16 cellular contexts compared by ENCODE assay signal in genomic region chr15:68057089-68057488, GRCh38. TPM values are rescaled to one million over a fixed set of nuclear protein-coding genes. Genes with fewer than 3 reads are reported as not detected.
A peak's percentile ranks its signal among the peaks of the same experiment; 100 is the strongest.
DNase-seq lines count a peak whose midpoint lies in the region; ATAC-seq and TF ChIP-seq lines count a peak whose summit lies in the region.
"Had no signal": no experiment of that assay in that cellular context is flagged by ENCODE, and none has a peak within 500 bp of the region (broad histone marks: within the 10 kb centered on the region; RNA-seq: fewer than 3 reads in every experiment).

No MANE protein-coding gene starts in this region.

- no peaks in the 10 kb centered on the region for H3K9me2 ChIP-seq in SK-N-SH
- no peaks in the 10 kb centered on the region for H3K9me2 ChIP-seq in SU-DHL-6 (replicated peaks; ENCODE audit: insufficient read depth, low read length)

- H3K4me3 ChIP-seq in SK-N-SH (ENCODE audit: low read depth in 2 of 2, low read length in 1 of 2) (no peak overlapping the region), SU-DHL-6 (ENCODE audit: insufficient read depth, low read length, poor library complexity, severe bottlenecking) (peak overlapping the region; percentile 94), fibroblast of villous mesenchyme (ENCODE audit: low read depth, low read length) (no peak overlapping the region), skeletal muscle satellite cell (ENCODE audit: low read length) (no peak overlapping the region)
- H3K4me3 ChIP-seq: mucosa of descending colon had no signal

- no peak for TF ChIP-seq CTCF in SK-N-SH (IDR thresholded peaks at IDR 0.05)
- TF ChIP-seq CTCF in SU-DHL-6 (IDR thresholded peaks at IDR 0.05; ENCODE audit: insufficient read depth, low read length, poor library complexity, severe bottlenecking): no peak
- no peak for TF ChIP-seq CTCF in fibroblast of villous mesenchyme (IDR thresholded peaks at IDR 0.05; ENCODE audit: insufficient read depth, low read depth, low read length)

- POLR2A ChIA-PET in SK-N-SH (lab: Yijun Ruan, JAX): no interaction called here

- H2AFZ ChIP-seq in SK-N-SH (ENCODE audit: low read depth): no peak overlapping the region
- H2AFZ ChIP-seq in SU-DHL-6 (ENCODE audit: low read depth, low read length, severe bottlenecking): no peak overlapping the region

- H3K27me3 ChIP-seq in SK-N-SH (ENCODE audit: insufficient read depth) (no peaks in the 10 kb centered on the region), SU-DHL-6 (ENCODE audit: low read length) (no peaks in the 10 kb centered on the region), skeletal muscle satellite cell (ENCODE audit: control insufficient read depth, insufficient read depth, low read length) (no peaks in the 10 kb centered on the region)
- H3K27me3 ChIP-seq: adrenal gland, sigmoid colon had no signal

- H3K9ac ChIP-seq in SK-N-SH: no peak overlapping the region
- H3K9ac ChIP-seq in SU-DHL-6 (ENCODE audit: low read length): peak overlapping the region; percentile 90; the same call in 1 of the 2 replicates
- peak overlapping the region; percentile 97 for H3K9ac ChIP-seq in skeletal muscle satellite cell (ENCODE audit: low read depth, low read length)

- no peak for ATAC-seq in SK-N-SH treated with all-trans-retinoic acid at 6 μM for 48 hours
- ATAC-seq: mucosa of descending colon had no signal

- no peaks in the 10 kb centered on the region for H3K9me3 ChIP-seq in SK-N-SH
- no peaks in the 10 kb centered on the region for H3K9me3 ChIP-seq in SU-DHL-6 (ENCODE audit: insufficient read depth, low read length)
- no peaks in the 10 kb centered on the region for H3K9me3 ChIP-seq in skeletal muscle satellite cell (replicated peaks; ENCODE audit: low read length)
- H3K9me3 ChIP-seq: adrenal gland, mucosa of descending colon, sigmoid colon had no signal

- no peak overlapping the region for H3K27ac ChIP-seq in SK-N-SH (ENCODE audit: low read depth in 2 of 2, low read length in 1 of 2)
- H3K27ac ChIP-seq in SU-DHL-6 (ENCODE audit: low read depth, low read length): no peak overlapping the region; the same call in 1 of the 2 replicates
- H3K27ac ChIP-seq: 22Rv1, adrenal gland had no signal

- H3K36me3 ChIP-seq in SK-N-SH (replicated peaks in 1 of 2; ENCODE audit: control insufficient read depth in 1 of 2, insufficient read depth in 2 of 2, low read length in 1 of 2): no peaks in the 10 kb centered on the region
- no peaks in the 10 kb centered on the region for H3K36me3 ChIP-seq in SU-DHL-6 (ENCODE audit: low read length)
- no peaks in the 10 kb centered on the region for H3K36me3 ChIP-seq in skeletal muscle satellite cell (ENCODE audit: insufficient read depth, low read length)
- H3K36me3 ChIP-seq: adrenal gland, sigmoid colon had no signal

- H4K20me1 ChIP-seq in SK-N-SH (ENCODE audit: insufficient read depth) (peaks cover 64% of the 10 kb centered on the region), SU-DHL-6 (ENCODE audit: low read depth, low read length) (peaks cover 47% of the 10 kb centered on the region)

- CTCF ChIA-PET in SK-N-SH (lab: Yijun Ruan, JAX): interaction anchor here (0.8 to 3.3 kb wide), 6 partner anchors 7 to 196 kb away, joined by 3 to 18 read pairs (median 4); no protein-coding TSS in a partner anchor

- H3K4me2 ChIP-seq in SK-N-SH: peak overlapping the region; percentile 92; the same call in 1 of the 2 replicates
- peak overlapping the region; percentile 99 for H3K4me2 ChIP-seq in SU-DHL-6 (ENCODE audit: low read depth, low read length, poor library complexity, severe bottlenecking)
- peak overlapping the region; percentile 94 for H3K4me2 ChIP-seq in skeletal muscle satellite cell (ENCODE audit: low read length)

- H3F3A ChIP-seq in SK-N-SH (replicated peaks; ENCODE audit: insufficient read depth) (peaks cover 2% of the 10 kb centered on the region), SU-DHL-6 (ENCODE audit: insufficient read depth) (peaks cover 11% of the 10 kb centered on the region)

- H3K4me1 ChIP-seq in SK-N-SH (ENCODE audit: control insufficient read depth in 1 of 2, insufficient read depth in 2 of 2, low read depth in 1 of 2, low read length in 1 of 2) (peaks cover 0 to 12% of the 10 kb centered on the region in 2 experiments; a peak in 3 of 4 replicates), skeletal muscle satellite cell (ENCODE audit: control insufficient read depth, insufficient read depth, low read length) (peaks cover 22% of the 10 kb centered on the region)

- no peak for DNase-seq in SK-N-SH
- DNase-seq in fibroblast of villous mesenchyme (ENCODE audit: low read depth): peak; percentile 23
- DNase-seq in amygdala (lab: John Stamatoyannopoulos, UW): no peak
- DNase-seq in cerebellar cortex (ENCODE audit: low spot score): no peak
- no peak for DNase-seq in stimulated activated CD8-positive, alpha-beta memory T cell treated with anti-CD3 and anti-CD28 coated beads, Interleukin-4, amount 100 ng/mL, for 48 hours
- DNase-seq: adrenal gland, dermis blood vessel endothelial cell, mucosa of descending colon, NCI-H2029, NCI-H748 treated with DMSO at 0.1 percent for 48 hours, SHP77 treated with DMSO at 0.1 percent for 48 hours, sigmoid colon had no signal

- no peak for TF ChIP-seq EP300 in SK-N-SH (IDR thresholded peaks at IDR 0.05; ENCODE audit: borderline replicate concordance in 1 of 2, low read depth in 1 of 2, low read length in 1 of 2)

- no peak for TF ChIP-seq RAD21 in SK-N-SH (IDR thresholded peaks at IDR 0.05; ENCODE audit: low read length)

- H3K79me2 ChIP-seq in SK-N-SH (ENCODE audit: insufficient read depth) (peaks cover 80% of the 10 kb centered on the region), SU-DHL-6 (ENCODE audit: insufficient read depth, low read length) (peaks cover 78% of the 10 kb centered on the region)

TF ChIP-seq in SK-N-SH, 30 proteins besides CTCF, POLR2A, EP300 and RAD21 (continues in another document):
- no peak for TF ChIP-seq USF2 (IDR thresholded peaks at IDR 0.05; ENCODE audit: borderline replicate concordance, low read depth, low read length)

TF ChIP-seq in SK-N-SH treated with all-trans-retinoic acid at 6 μM for 48 hours, 23 proteins besides CTCF, POLR2A, EP300 and RAD21:
- no peak for TF ChIP-seq ZFP3 (CRISPR knock-in tag; IDR thresholded peaks at IDR 0.05)
- no peak for TF ChIP-seq TOX (CRISPR knock-in tag; IDR thresholded peaks at IDR 0.05; ENCODE audit: borderline replicate concordance)
- TF ChIP-seq CSRNP3 (CRISPR knock-in tag; IDR thresholded peaks at IDR 0.05): no peak
- no peak for TF ChIP-seq POU6F1 (CRISPR knock-in tag; IDR thresholded peaks at IDR 0.05; ENCODE audit: borderline replicate concordance, low read depth)
- TF ChIP-seq TCF4 (CRISPR knock-in tag; IDR thresholded peaks at IDR 0.05; ENCODE audit: borderline replicate concordance): no peak
TF ChIP-seq in SK-N-SH treated with all-trans-retinoic acid at 6 μM for 48 hours: peak in this region for 0.

RNA-seq across cellular contexts. Expression of gene PIAS1, which starts 3.0 kb away (rescaled TPM):
- 9.0 and 9.8 TPM in 2 replicates for polyA plus RNA-seq in SK-N-SH (2012; rRNA removed)
- 7.7 and 8.8 TPM in 2 replicates for polyA plus RNA-seq in SK-N-SH (2012; cell fraction: cytosol; rRNA removed)
- polyA plus RNA-seq in SK-N-SH (2012; cell fraction: nucleus; rRNA removed): 30.9 and 32.1 TPM in 2 replicates
- total RNA-seq in fibroblast of villous mesenchyme: 28.9 and 46.1 TPM in 2 replicates
- total RNA-seq in skeletal muscle satellite cell (2012; rRNA removed): 13.1 and 14.2 TPM in 2 replicates
